ENCODE assay signal across 9 cellular contexts in the genomic region with DNA sequence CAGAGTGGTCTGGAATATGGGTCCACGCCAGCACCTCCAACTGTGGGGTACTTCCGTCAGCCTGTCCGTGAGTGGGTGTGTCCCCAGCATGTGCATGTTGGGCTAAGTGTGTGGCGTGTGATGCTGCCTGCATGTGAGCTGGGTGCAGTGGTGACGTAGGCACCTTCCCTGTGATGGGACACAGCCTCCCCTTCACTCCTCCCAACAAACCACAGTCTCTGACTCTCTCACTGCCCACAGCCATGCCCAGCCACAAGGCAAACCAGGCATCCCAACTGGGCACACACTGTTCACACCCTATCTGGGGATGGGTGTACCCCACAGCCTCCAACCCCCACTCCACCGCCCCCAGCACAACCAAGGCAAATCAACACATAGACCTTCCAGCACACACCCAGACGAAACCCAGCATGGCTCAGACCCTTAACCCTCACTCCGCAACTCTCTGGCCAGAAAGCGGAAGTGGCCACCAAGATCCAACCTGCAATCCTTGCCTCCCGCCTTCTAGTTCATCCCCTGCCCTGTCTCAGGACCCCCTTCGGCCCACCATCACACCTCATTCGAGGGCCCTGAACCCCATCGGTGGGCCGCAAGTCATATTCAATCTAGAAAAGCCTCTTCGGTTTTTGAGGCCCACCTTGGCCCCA. TPM values are rescaled to one million over a fixed set of nuclear protein-coding genes. Genes with fewer than 3 reads are reported as not detected.
A peak's percentile ranks its signal among the peaks of the same experiment; 100 is the strongest.
DNase-seq lines count a peak whose midpoint lies in the region; ATAC-seq and TF ChIP-seq lines count a peak whose summit lies in the region.
"Had no signal": no experiment of that assay in that cellular context is flagged by ENCODE, and none has a peak within 500 bp of the region (broad histone marks: within the 10 kb centered on the region; RNA-seq: fewer than 3 reads in every experiment).

No MANE protein-coding gene starts in this region.

- no TSS peak for BruUV-seq in A673 (replicated peaks; lab: Mats Ljungman, UMichigan)

- H3K4me1 Mint-ChIP-seq in brain = peaks cover 57% of the 10 kb centered on the region

- H3K27me3 Mint-ChIP-seq in brain = peaks cover 10% of the 10 kb centered on the region

- peaks cover 0 to 4% (median 0%) of the 10 kb centered on the region in 5 experiments for H3K9me3 Mint-ChIP-seq in brain

- H3K27me3 ChIP-seq in A673 (replicated peaks; ENCODE audit: insufficient read depth, low read depth, low read length, poor library complexity) = no peaks in the 10 kb centered on the region
- peaks cover 52% of the 10 kb centered on the region for H3K27me3 ChIP-seq in HUES48 (ENCODE audit: control insufficient read depth, insufficient read depth, low read length)
- peaks cover 30% of the 10 kb centered on the region for H3K27me3 ChIP-seq in muscle layer of duodenum (ENCODE audit: low read depth, low read length)

- peak overlapping the region; percentile 47 for H3K27ac ChIP-seq in A673 (ENCODE audit: low read depth, low read length, poor library complexity, severe bottlenecking)
- H3K27ac ChIP-seq in HUES48 (ENCODE audit: low read depth, low read length) = no peak overlapping the region
- H3K27ac ChIP-seq in muscle layer of duodenum (ENCODE audit: low read length) = peak overlapping the region; percentile 86

- intact Hi-C loops in A673 (cut with micrococcal nuclease; ENCODE audit: unreplicated experiment) = no loop called here

- peak overlapping the region; percentile 30 to 88 (median 78) for H3K27ac Mint-ChIP-seq in brain

- no peak for TF ChIP-seq CTCF in A673 (conservative IDR thresholded peaks at IDR 0.05; ENCODE audit: low read depth, low read length)
- no peak for TF ChIP-seq CTCF in brain (conservative IDR thresholded peaks at IDR 0.05)

- H3K36me3 ChIP-seq in A673 (ENCODE audit: insufficient read depth, low read length, poor library complexity, severe bottlenecking) = no peaks in the 10 kb centered on the region
- H3K36me3 ChIP-seq in HUES48 (ENCODE audit: control insufficient read depth, insufficient read depth, low read length) = no peaks in the 10 kb centered on the region
- peaks cover 0 to under 1% of the 10 kb centered on the region in 2 donors for H3K36me3 ChIP-seq in muscle layer of duodenum (ENCODE audit: control insufficient read depth in 1 of 2, insufficient read depth in 2 of 2, low read length in 2 of 2)

- CTCF ChIA-PET in A673 (lab: Charles Lee) = no interaction called here

- H3K4me1 ChIP-seq in A673 (ENCODE audit: insufficient read depth, low read length, poor library complexity, severe bottlenecking) (peaks cover 23% of the 10 kb centered on the region), HUES48 (ENCODE audit: control insufficient read depth, insufficient read depth, low read length) (peaks cover 24% of the 10 kb centered on the region; the same call in 1 of the 2 replicates), muscle layer of duodenum (ENCODE audit: control insufficient read depth in 1 of 2, insufficient read depth in 2 of 2, low read length in 2 of 2) (peaks cover 0 to 45% of the 10 kb centered on the region in 2 donors)

- no peak for ATAC-seq in HG03139 (IDR thresholded peaks at IDR 0.05; ENCODE audit: unreplicated experiment)

- no peak overlapping the region for H3K9ac ChIP-seq in HUES48 (ENCODE audit: low read depth, low read length)

- peaks cover 4% of the 10 kb centered on the region for H3K36me3 Mint-ChIP-seq in brain

- H3K4me3 ChIP-seq in A673 (ENCODE audit: low read depth, low read length, poor library complexity, severe bottlenecking) (peak overlapping the region; percentile 61), HUES48 (ENCODE audit: low read depth, low read length) (peak overlapping the region; percentile 68; the same call in 1 of the 2 replicates), muscle layer of duodenum (ENCODE audit: low read depth in 1 of 2, low read length in 2 of 2) (peak overlapping the region; percentile 37 to 74)

- H3K4me3 Mint-ChIP-seq in brain = peak overlapping the region; percentile 79 to 84 (median 82)

- POLR2A ChIA-PET in A673 (lab: Charles Lee; ENCODE audit: low non-redundant PET) = no interaction called here

- H3K9me3 ChIP-seq in A673 (ENCODE audit: low read depth, low read length, poor library complexity, severe bottlenecking) = no peaks in the 10 kb centered on the region
- no peaks in the 10 kb centered on the region for H3K9me3 ChIP-seq in HUES48 (ENCODE audit: control insufficient read depth, insufficient read depth, low read length)
- H3K9me3 ChIP-seq in muscle layer of duodenum (ENCODE audit: control insufficient read depth in 1 of 2, low read length in 2 of 2) = no peaks in the 10 kb centered on the region

- DNase-seq in A673 (ENCODE audit: low spot score) (no peak), NCI-H2081 treated with DMSO at 0.1 percent for 48 hours (lab: John Stamatoyannopoulos, UW) (no peak), HuH-7 (ENCODE audit: low spot score) (no peak), SW 1271 (lab: John Stamatoyannopoulos, UW) (no peak)
- DNase-seq: SIG-M5 had no signal

RNA-seq across cellular contexts. Expression of a gene that starts 10.4 kb away (rescaled TPM):
- 5.8 and 7.3 TPM in 2 replicates for total RNA-seq in A673 (2021)
- polyA plus RNA-seq in brain (ENCODE audit: insufficient read depth, low read depth, low replicate concordance) = 104 TPM

RNA-seq across cellular contexts. Expression of a gene that starts 12.4 kb away (rescaled TPM):
- 8.9 and 11.6 TPM in 2 replicates for total RNA-seq in A673 (2021)
- polyA plus RNA-seq in brain (ENCODE audit: insufficient read depth, low read depth, low replicate concordance) = 25.6 TPM

RNA-seq across cellular contexts. Expression of a gene that starts 12.7 kb away (rescaled TPM):
- total RNA-seq in A673 (2021) = 29.8 and 33.2 TPM in 2 replicates
- 6.8 TPM for polyA plus RNA-seq in brain (ENCODE audit: insufficient read depth, low read depth, low replicate concordance)

RNA-seq across cellular contexts. Expression of a gene that starts 24.2 kb away (rescaled TPM):
- total RNA-seq in A673 (2021) = 63.7 and 72.1 TPM in 2 replicates
- polyA plus RNA-seq in brain (ENCODE audit: insufficient read depth, low read depth, low replicate concordance) = 213 TPM

RNA-seq across cellular contexts. Expression of a gene that starts 43.1 kb away (rescaled TPM):
- total RNA-seq in A673 (2021) = 0.42 TPM in 1 of 2 replicates, not detected in the other
- 0.53 TPM for polyA plus RNA-seq in brain (ENCODE audit: insufficient read depth, low read depth, low replicate concordance)
